In the genomic region with DNA sequence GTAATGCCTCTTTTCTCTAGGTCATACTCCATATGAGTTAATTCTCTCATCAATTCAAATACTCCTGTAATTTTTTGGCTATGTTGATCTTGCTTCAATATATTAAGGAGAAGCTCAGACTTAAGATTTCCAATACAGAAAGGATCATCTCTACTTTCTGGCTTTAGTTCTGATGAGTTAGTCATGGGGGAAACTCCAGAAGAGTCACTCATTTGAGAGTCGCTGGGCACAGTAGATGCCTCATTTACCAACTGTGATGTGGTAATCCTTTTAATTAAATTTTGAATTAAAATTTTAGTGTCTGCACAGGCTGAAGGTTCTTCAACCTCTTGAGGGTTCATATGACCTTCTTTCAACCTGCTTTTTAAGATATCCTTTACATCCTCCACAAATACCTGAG, we compare ENCODE assay signal across 22 cellular contexts. TPM values are rescaled to one million over a fixed set of nuclear protein-coding genes. Genes with fewer than 3 reads are reported as not detected.
DNase-seq lines count a peak whose midpoint lies in the region; ATAC-seq, FAIRE-seq and TF ChIP-seq lines count a peak whose summit lies in the region.
"Had no signal": no experiment of that assay in that cellular context is flagged by ENCODE, and none has a peak within 500 bp of the region (broad histone marks: within the 10 kb centered on the region; RNA-seq: fewer than 3 reads in every experiment).

No MANE protein-coding gene starts in this region.

- H3K79me2 ChIP-seq in mammary epithelial cell (ENCODE audit: insufficient read depth, low read length): no peaks in the 10 kb centered on the region

- dilution Hi-C loops in mammary epithelial cell (cut with HindIII; ENCODE audit: low sequenced_read_pairs): no loop called here

- H3K36me3 ChIP-seq in mammary epithelial cell (ENCODE audit: insufficient read depth, low read length) (peaks cover 26% of the 10 kb centered on the region), bronchial epithelial cell (ENCODE audit: control insufficient read depth, insufficient read depth, low read length) (peaks cover 3% of the 10 kb centered on the region)

- peak; percentile 72 for ATAC-seq in activated CD4-positive, alpha-beta T cell treated with anti-CD3 and anti-CD28 coated beads for 36 hours
- ATAC-seq in GM19328 (IDR thresholded peaks at IDR 0.05; ENCODE audit: unreplicated experiment): no peak
- ATAC-seq: Right ventricle myocardium inferior had no signal

- WGBS in mammary epithelial cell (ENCODE audit: low coverage, missing lambda C conversion rate): 92% methylated on average over 1 of the region's 1 CpG

- in situ Hi-C loops in mammary epithelial cell (cut with MboI; ENCODE audit: low sequenced_read_pairs in 2 of 2): no loop called here

- CTCF ChIA-PET in activated CD4-positive, alpha-beta T cell treated with anti-CD3 and anti-CD28 coated beads for 36 hours (lab: Charles Lee): interaction anchor here (0.6 to 2.8 kb wide), 2 partner anchors 10 to 35 kb away, joined by 3 to 23 read pairs; no protein-coding TSS in a partner anchor
- CTCF ChIA-PET in mammary epithelial cell (lab: Charles Lee; ENCODE audit: low non-redundant PET): no interaction called here
- CTCF ChIA-PET in MCF 10A (lab: Yijun Ruan, JAX): interaction anchor here (0.6 to 2.1 kb wide), 3 partner anchors 10 to 203 kb away, joined by 3 to 16 read pairs (median 3); no protein-coding TSS in a partner anchor

- H3K4me1 ChIP-seq in mammary epithelial cell (ENCODE audit: insufficient read depth, low read length): no peaks in the 10 kb centered on the region
- H3K4me1 ChIP-seq: SJCRH30 had no signal

- no peaks in the 10 kb centered on the region for H3K27me3 ChIP-seq in mammary epithelial cell (ENCODE audit: insufficient read depth, low read length)
- H3K27me3 ChIP-seq in bronchial epithelial cell (ENCODE audit: control insufficient read depth, insufficient read depth, low read length): no peaks in the 10 kb centered on the region
- H3K27me3 ChIP-seq: SJCRH30 had no signal

- H3K27ac Mint-ChIP-seq in activated CD4-positive, alpha-beta T cell treated with anti-CD3 and anti-CD28 coated beads for 36 hours: no peak overlapping the region
- H3K27ac Mint-ChIP-seq in MCF 10A (ENCODE audit: low read depth, unreplicated experiment): no peak overlapping the region
- H3K27ac Mint-ChIP-seq: H9 had no signal

- H3K27me3 Mint-ChIP-seq in activated CD4-positive, alpha-beta T cell treated with anti-CD3 and anti-CD28 coated beads for 36 hours: peaks cover 10% of the 10 kb centered on the region
- H3K27me3 Mint-ChIP-seq in MCF 10A (ENCODE audit: insufficient read depth, unreplicated experiment): no peaks in the 10 kb centered on the region

- peaks cover 38% of the 10 kb centered on the region for H3K4me1 Mint-ChIP-seq in activated CD4-positive, alpha-beta T cell treated with anti-CD3 and anti-CD28 coated beads for 36 hours
- peaks cover 5% of the 10 kb centered on the region for H3K4me1 Mint-ChIP-seq in MCF 10A (ENCODE audit: insufficient read depth, unreplicated experiment)
- H3K4me1 Mint-ChIP-seq: H9 had no signal

- H3K4me3 ChIP-seq in mammary epithelial cell (replicated peaks in 1 of 3; ENCODE audit: insufficient read depth in 1 of 3, low read depth in 2 of 3, low read length in 3 of 3): no peak overlapping the region
- H3K4me3 ChIP-seq in bronchial epithelial cell (ENCODE audit: low read depth, low read length): no peak overlapping the region
- H3K4me3 ChIP-seq: PC-9, SJCRH30 had no signal

- H3K9me3 ChIP-seq in mammary epithelial cell (replicated peaks; ENCODE audit: insufficient read depth, low read length): no peaks in the 10 kb centered on the region
- H3K9me3 ChIP-seq: SJCRH30 had no signal

- H3K36me3 Mint-ChIP-seq in activated CD4-positive, alpha-beta T cell treated with anti-CD3 and anti-CD28 coated beads for 36 hours (ENCODE audit: low read depth): no peaks in the 10 kb centered on the region
- peaks cover 56% of the 10 kb centered on the region for H3K36me3 Mint-ChIP-seq in MCF 10A (ENCODE audit: insufficient read depth, unreplicated experiment)

- TF ChIP-seq CTCF in mammary epithelial cell (conservative IDR thresholded peaks at IDR 0.05 in 1 of 2, IDR thresholded peaks at IDR 0.05 in 1 of 2; ENCODE audit: extremely low read depth in 1 of 2, insufficient read depth in 1 of 2, low read depth in 1 of 2, low read length in 2 of 2) (no peak), MCF 10A (IDR thresholded peaks at IDR 0.05; ENCODE audit: unreplicated experiment) (no peak), bronchial epithelial cell (IDR thresholded peaks at IDR 0.05; ENCODE audit: insufficient read depth, low read length, severe bottlenecking) (no peak)

- H4K20me1 ChIP-seq in mammary epithelial cell (ENCODE audit: insufficient read depth, low read length): no peaks in the 10 kb centered on the region

- no peak for FAIRE-seq in bronchial epithelial cell (lab: Jason Lieb, UNC)
- FAIRE-seq: GM19239 had no signal

- intact Hi-C loops in activated CD4-positive, alpha-beta T cell treated with anti-CD3 and anti-CD28 coated beads for 36 hours (cut with DNase I, micrococcal nuclease): no loop called here
- intact Hi-C loops in mammary epithelial cell (cut with micrococcal nuclease) (no loop called here), MCF 10A (cut with micrococcal nuclease) (no loop called here)

- no TSS peak for BruUV-seq in mammary epithelial cell (replicated peaks; lab: Mats Ljungman, UMichigan)
- no TSS peak for BruUV-seq in MCF 10A (replicated peaks; lab: Mats Ljungman, UMichigan)

- H3K9ac ChIP-seq in mammary epithelial cell (ENCODE audit: insufficient read depth, low read length): no peak overlapping the region

- peak; percentile 8 for DNase-seq in activated CD4-positive, alpha-beta T cell treated with anti-CD3 and anti-CD28 coated beads for 36 hours
- DNase-seq in activated CD4-positive, alpha-beta T cell treated with anti-CD3 and anti-CD28 coated beads, Interleukin-2, amount 50 U/mL, for 1 hour: no peak
- DNase-seq in mammary epithelial cell: peak; percentile 40
- no peak for DNase-seq in MCF 10A (ENCODE audit: unreplicated experiment)
- peak; percentile 38 for DNase-seq in bronchial epithelial cell (ENCODE audit: low read depth)
- peak; percentile 7 for DNase-seq in renal cortical epithelial cell (ENCODE audit: low read depth)
- DNase-seq in occipital lobe (lab: John Stamatoyannopoulos, UW): no peak
- DNase-seq: DMS153; DND-41; H9; KG1; MM.1S; NCI-H2029; NCI-H446; NCI-H524 treated with DMSO at 0.1 percent for 48 hours; NCI-H774; NK-92 treated with Interleukin-12 subunit alpha and Interleukin-12 subunit beta, amount 100 ng/mL, for 24 hours; PC-9; SJCRH30 had no signal

- H3K4me2 ChIP-seq in mammary epithelial cell (ENCODE audit: insufficient read depth, low read depth, low read length): no peak overlapping the region
- H3K4me2 ChIP-seq: PC-9 had no signal

- H3K9me3 Mint-ChIP-seq in activated CD4-positive, alpha-beta T cell treated with anti-CD3 and anti-CD28 coated beads for 36 hours (ENCODE audit: low read depth): no peaks in the 10 kb centered on the region
- H3K9me3 Mint-ChIP-seq in MCF 10A (ENCODE audit: unreplicated experiment): peaks cover 8% of the 10 kb centered on the region
- H3K9me3 Mint-ChIP-seq: H9 had no signal

- H2AFZ ChIP-seq in mammary epithelial cell (ENCODE audit: low read depth, low read length): no peak overlapping the region
- H2AFZ ChIP-seq: PC-9 had no signal

- POLR2A ChIA-PET in activated CD4-positive, alpha-beta T cell treated with anti-CD3 and anti-CD28 coated beads for 36 hours (lab: Charles Lee): no interaction called here
- POLR2A ChIA-PET in MCF 10A (lab: Yijun Ruan, JAX): interaction anchor here (0.8 to 2.6 kb wide), 4 partner anchors 9 to 93 kb away, joined by 3 to 7 read pairs (median 4); no protein-coding TSS in a partner anchor

- no peak overlapping the region for H3K27ac ChIP-seq in mammary epithelial cell (ENCODE audit: insufficient read depth, low read depth, low read length)
- H3K27ac ChIP-seq: PC-9, SJCRH30 had no signal

- no peak overlapping the region for H3K4me3 Mint-ChIP-seq in activated CD4-positive, alpha-beta T cell treated with anti-CD3 and anti-CD28 coated beads for 36 hours
- no peak overlapping the region for H3K4me3 Mint-ChIP-seq in MCF 10A (ENCODE audit: unreplicated experiment)
- H3K4me3 Mint-ChIP-seq: H9 had no signal

RNA-seq across cellular contexts. Expression of a gene that starts 38.5 kb away (rescaled TPM):
- 1 to 10 TPM; 6.7 to 6.8 TPM for total RNA-seq in activated CD4-positive, alpha-beta T cell treated with anti-CD3 and anti-CD28 coated beads for 36 hours
- total RNA-seq in mammary epithelial cell (1,000 to 10,000 TPM in 1 of 2 donors, 100 to 1,000 TPM in 1; 535 to 1,158 TPM), MCF 10A (2022) (356 and 370 TPM in 2 replicates), bronchial epithelial cell (450 and 628 TPM in 2 replicates), renal cortical epithelial cell (114 and 419 TPM in 2 replicates), occipital lobe (329 TPM)
- 120 TPM for polyA plus RNA-seq in mammary epithelial cell
- 464 TPM for polyA minus RNA-seq in mammary epithelial cell

Comparison
In these comparisons a context has a peak if more than half of its experiments do, and no peak if none do; other contexts are left out.
1. DNase-seq: peak in activated CD4-positive, alpha-beta T cell treated with anti-CD3 and anti-CD28 coated beads for 36 hours (single experiment), mammary epithelial cell (single experiment), bronchial epithelial cell (single experiment) and renal cortical epithelial cell (single experiment); none in activated CD4-positive, alpha-beta T cell treated with anti-CD3 and anti-CD28 coated beads, Interleukin-2, amount 50 U/mL, for 1 hour (single experiment), MCF 10A (single experiment) and occipital lobe (single experiment).
2. RNA of a gene that starts 38.5 kb away (total RNA-seq): 535 to 1,158 TPM in mammary epithelial cell, 450 to 628 TPM in bronchial epithelial cell, 114 to 419 TPM in renal cortical epithelial cell, 356 to 370 TPM in MCF 10A and 329 TPM in occipital lobe (single experiment); 6.7 to 6.8 TPM in activated CD4-positive, alpha-beta T cell treated with anti-CD3 and anti-CD28 coated beads for 36 hours; every median in the first group is over 10 times any median in the second.